ENCODE assay signal across 23 cellular contexts in the genomic region with DNA sequence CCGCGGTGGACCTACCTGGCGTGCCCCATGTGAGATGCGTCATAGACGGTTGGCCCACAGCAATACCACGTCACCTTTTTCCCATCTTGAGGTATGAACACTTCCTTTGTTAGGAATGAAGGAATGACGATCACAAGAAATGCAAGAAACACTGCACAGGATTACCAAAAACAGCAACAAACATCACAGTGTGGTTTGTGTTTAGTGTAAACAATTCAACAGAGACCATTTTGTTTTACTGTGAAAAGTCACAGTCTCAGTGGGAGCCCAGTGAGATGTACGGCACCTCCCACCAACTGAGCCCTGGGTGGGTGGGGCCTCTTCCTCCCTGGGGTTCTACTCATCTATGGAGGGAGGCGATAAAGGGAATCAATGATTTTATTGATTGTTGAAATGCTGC.
"Had no signal": no experiment of that assay in that cellular context is flagged by ENCODE, and none has a peak within 500 bp of the region (broad histone marks: within the 10 kb centered on the region; RNA-seq: fewer than 3 reads in every experiment).

No MANE protein-coding gene starts in this region.

- H3K9me3 ChIP-seq: body of pancreas, right atrium auricular region, SJSA1, suprapubic skin, tibial nerve had no signal

- H3K27me3 Mint-ChIP-seq: activated CD8-positive, alpha-beta T cell treated with anti-CD3 and anti-CD28 coated beads for 36 hours; naive B cell; stimulated activated naive CD8-positive, alpha-beta T cell treated with anti-CD3 and anti-CD28 coated beads, Interleukin-15, amount 100 ng/mL, for 72 hours had no signal

- H3K4me3 Mint-ChIP-seq: activated CD8-positive, alpha-beta T cell treated with anti-CD3 and anti-CD28 coated beads for 36 hours; activated T-cell treated with anti-CD3 and anti-CD28 coated beads, Interleukin-2, amount 50 U/mL, for 72 hours; mesothelial cell of epicardium; naive B cell; stimulated activated effector memory CD8-positive, alpha-beta T cell treated with anti-CD3 and anti-CD28 coated beads, Interleukin-12 subunit alpha, Interleukin-12 subunit beta, amount 100 ng/mL, for 72 hours; stimulated activated naive CD8-positive, alpha-beta T cell treated with anti-CD3 and anti-CD28 coated beads, Interleukin-15, amount 100 ng/mL, for 72 hours had no signal

- H3K4me1 Mint-ChIP-seq: mesothelial cell of epicardium had no signal

- H3K4me3 ChIP-seq: body of pancreas, right atrium auricular region, SJSA1, suprapubic skin, tibial nerve had no signal

- H3K79me2 ChIP-seq: parathyroid adenoma had no signal

- H3K27ac Mint-ChIP-seq: activated CD8-positive, alpha-beta T cell treated with anti-CD3 and anti-CD28 coated beads for 36 hours; activated naive CD4-positive, alpha-beta T cell treated with anti-CD3 and anti-CD28 coated beads, Interleukin-2, amount 50 U/mL, for 72 hours; activated T-cell treated with anti-CD3 and anti-CD28 coated beads, Interleukin-2, amount 50 U/mL, for 72 hours; mesothelial cell of epicardium; stimulated activated naive CD8-positive, alpha-beta T cell treated with anti-CD3 and anti-CD28 coated beads, Interleukin-15, amount 100 ng/mL, for 72 hours had no signal

- H3K27me3 ChIP-seq: body of pancreas, right atrium auricular region, SJSA1, suprapubic skin, tibial nerve had no signal

- H3K9me3 Mint-ChIP-seq: activated CD8-positive, alpha-beta T cell treated with anti-CD3 and anti-CD28 coated beads for 36 hours; activated naive CD4-positive, alpha-beta T cell treated with anti-CD3 and anti-CD28 coated beads, Interleukin-2, amount 50 U/mL, for 72 hours; activated T-cell treated with anti-CD3 and anti-CD28 coated beads, Interleukin-2, amount 50 U/mL, for 72 hours; mesothelial cell of epicardium; naive B cell; stimulated activated effector memory CD8-positive, alpha-beta T cell treated with anti-CD3 and anti-CD28 coated beads, Interleukin-12 subunit alpha, Interleukin-12 subunit beta, amount 100 ng/mL, for 72 hours; stimulated activated naive CD8-positive, alpha-beta T cell treated with anti-CD3 and anti-CD28 coated beads, Interleukin-15, amount 100 ng/mL, for 72 hours had no signal

- H3K27ac ChIP-seq: body of pancreas, parathyroid adenoma, SJSA1, suprapubic skin, tibial nerve had no signal

- DNase-seq: activated CD4-positive, alpha-beta T cell treated with anti-CD3 and anti-CD28 coated beads, Interleukin-2, amount 50 U/mL, for 1 hour; activated CD8-positive, alpha-beta T cell treated with anti-CD3 and anti-CD28 coated beads for 36 hours; activated naive CD4-positive, alpha-beta T cell; activated T-cell treated with anti-CD3 and anti-CD28 coated beads for 4 hours; activated T-cell treated with anti-CD3 and anti-CD28 coated beads, Interleukin-2, amount 50 U/mL, for 72 hours; body of pancreas; dermis blood vessel endothelial cell; effector CD4-positive, alpha-beta T cell; glutamatergic neuron; mammary epithelial cell; naive B cell; nucleus accumbens; stimulated activated CD4-positive, alpha-beta T cell treated with anti-CD3 and anti-CD28 coated beads, Interleukin-12 subunit alpha, Interleukin-12 subunit beta, amount 100 ng/mL, for 4 hours; stimulated activated CD4-positive, alpha-beta T cell treated with anti-CD3 and anti-CD28 coated beads, Interleukin-4, amount 100 ng/mL, for 24 hours; stimulated activated naive CD8-positive, alpha-beta T cell treated with anti-CD3 and anti-CD28 coated beads, Interleukin-15, amount 100 ng/mL, for 72 hours had no signal

- H2AFZ ChIP-seq: parathyroid adenoma had no signal

- H3K4me1 ChIP-seq: parathyroid adenoma, SJSA1 had no signal
